1 cellular context compared by ENCODE assay signal in the genomic region with DNA sequence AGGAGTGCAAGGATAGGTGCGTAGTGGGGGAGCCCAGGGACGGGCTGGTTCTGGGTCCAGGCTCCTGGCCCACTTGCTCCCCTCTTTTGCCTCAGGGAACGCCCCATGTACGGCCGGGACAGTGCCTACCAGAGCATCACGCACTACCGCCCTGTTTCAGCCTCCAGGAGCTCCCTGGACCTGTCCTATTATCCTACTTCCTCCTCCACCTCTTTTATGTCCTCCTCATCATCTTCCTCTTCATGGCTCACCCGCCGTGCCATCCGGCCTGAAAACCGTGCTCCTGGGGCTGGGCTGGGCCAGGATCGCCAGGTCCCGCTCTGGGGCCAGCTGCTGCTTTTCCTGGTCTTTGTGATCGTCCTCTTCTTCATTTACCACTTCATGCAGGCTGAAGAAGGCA.
TF ChIP-seq lines count a peak whose summit lies in the region.

No MANE protein-coding gene starts in this region.

TF ChIP-seq in HepG2, 621 proteins besides CTCF, POLR2A, EP300 and RAD21:
- TF ChIP-seq E2F1 (CRISPR knock-in tag; IDR thresholded peaks at IDR 0.05) = no peak
- no peak for TF ChIP-seq ZNF136 (CRISPR knock-in tag; IDR thresholded peaks at IDR 0.05; ENCODE audit: low read depth)
- TF ChIP-seq, protein P1, sequence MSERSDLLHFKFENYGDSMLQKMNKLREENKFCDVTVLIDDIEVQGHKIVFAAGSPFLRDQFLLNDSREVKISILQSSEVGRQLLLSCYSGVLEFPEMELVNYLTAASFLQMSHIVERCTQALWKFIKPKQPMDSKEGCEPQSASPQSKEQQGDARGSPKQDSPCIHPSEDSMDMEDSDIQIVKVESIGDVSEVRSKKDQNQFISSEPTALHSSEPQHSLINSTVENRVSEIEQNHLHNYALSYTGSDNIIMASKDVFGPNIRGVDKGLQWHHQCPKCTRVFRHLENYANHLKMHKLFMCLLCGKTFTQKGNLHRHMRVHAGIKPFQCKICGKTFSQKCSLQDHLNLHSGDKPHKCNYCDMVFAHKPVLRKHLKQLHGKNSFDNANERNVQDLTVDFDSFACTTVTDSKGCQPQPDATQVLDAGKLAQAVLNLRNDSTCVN (CRISPR knock-in tag; IDR thresholded peaks at IDR 0.05; ENCODE audit: borderline replicate concordance) = no peak
- TF ChIP-seq HNRNPH1 (optimal IDR thresholded peaks at IDR 0.05; ENCODE audit: low read depth, low read length) = no peak
- no peak for TF ChIP-seq ZNF510 (CRISPR knock-in tag; IDR thresholded peaks at IDR 0.05; ENCODE audit: low read depth)
- no peak for TF ChIP-seq ZNF598 (CRISPR knock-in tag; IDR thresholded peaks at IDR 0.05; ENCODE audit: borderline replicate concordance)
- no peak for TF ChIP-seq REXO4 (CRISPR knock-in tag; IDR thresholded peaks at IDR 0.05; ENCODE audit: borderline replicate concordance)
- TF ChIP-seq NFKBIZ (CRISPR knock-in tag; IDR thresholded peaks at IDR 0.05) = no peak
- TF ChIP-seq SP140L (CRISPR knock-in tag; IDR thresholded peaks at IDR 0.05; ENCODE audit: borderline replicate concordance) = no peak
- TF ChIP-seq ZNF878 (CRISPR knock-in tag; IDR thresholded peaks at IDR 0.05) = no peak
- TF ChIP-seq, protein P2, sequence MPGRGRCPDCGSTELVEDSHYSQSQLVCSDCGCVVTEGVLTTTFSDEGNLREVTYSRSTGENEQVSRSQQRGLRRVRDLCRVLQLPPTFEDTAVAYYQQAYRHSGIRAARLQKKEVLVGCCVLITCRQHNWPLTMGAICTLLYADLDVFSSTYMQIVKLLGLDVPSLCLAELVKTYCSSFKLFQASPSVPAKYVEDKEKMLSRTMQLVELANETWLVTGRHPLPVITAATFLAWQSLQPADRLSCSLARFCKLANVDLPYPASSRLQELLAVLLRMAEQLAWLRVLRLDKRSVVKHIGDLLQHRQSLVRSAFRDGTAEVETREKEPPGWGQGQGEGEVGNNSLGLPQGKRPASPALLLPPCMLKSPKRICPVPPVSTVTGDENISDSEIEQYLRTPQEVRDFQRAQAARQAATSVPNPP (CRISPR knock-in tag; IDR thresholded peaks at IDR 0.05) = no peak
- TF ChIP-seq ZNF616 (CRISPR knock-in tag; IDR thresholded peaks at IDR 0.05; ENCODE audit: low read depth) = no peak
- no peak for TF ChIP-seq GPN1 (CRISPR knock-in tag; IDR thresholded peaks at IDR 0.05; ENCODE audit: borderline replicate concordance)
- TF ChIP-seq PITX1 (CRISPR knock-in tag; IDR thresholded peaks at IDR 0.05) = no peak
- TF ChIP-seq NR2F2 (IDR thresholded peaks at IDR 0.05; ENCODE audit: borderline replicate concordance, low read depth) = no peak
- TF ChIP-seq ZNF333 (CRISPR knock-in tag; IDR thresholded peaks at IDR 0.05; ENCODE audit: borderline replicate concordance) = no peak
- no peak for TF ChIP-seq CERS6 (CRISPR knock-in tag; IDR thresholded peaks at IDR 0.05)
TF ChIP-seq in HepG2: peak in this region for 0.
